2 cellular contexts compared by ENCODE assay signal in the genomic region with DNA sequence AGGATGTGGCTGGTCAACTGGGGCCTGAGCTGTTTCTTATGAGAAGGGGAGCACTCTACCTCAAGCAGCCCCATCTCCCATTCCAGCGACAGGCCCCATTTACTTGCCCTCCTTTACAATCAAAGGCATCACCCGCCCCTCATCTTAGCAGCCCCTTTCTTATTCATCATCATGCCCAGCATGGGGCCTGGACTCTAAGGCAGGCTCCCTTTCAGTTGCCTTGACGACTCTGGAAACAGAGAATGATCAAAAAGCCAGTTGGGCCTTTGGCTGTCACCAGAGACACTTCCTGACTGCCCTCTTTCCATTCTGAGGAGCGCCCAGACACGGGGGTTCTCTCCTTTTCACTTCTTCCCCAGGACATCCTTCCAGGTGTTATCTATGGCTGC.
TF ChIP-seq lines count a peak whose summit lies in the region.

No MANE protein-coding gene starts in this region.

TF ChIP-seq in WTC11, 78 proteins besides CTCF, POLR2A, EP300 and RAD21:
- no peak for TF ChIP-seq ZNF138 (CRISPR knock-in tag; conservative IDR thresholded peaks at IDR 0.05)
- no peak for TF ChIP-seq FOXJ3 (CRISPR knock-in tag; IDR thresholded peaks at IDR 0.05; ENCODE audit: borderline replicate concordance)
- TF ChIP-seq JAZF1 (CRISPR knock-in tag; IDR thresholded peaks at IDR 0.05): no peak
- TF ChIP-seq, protein P1, sequence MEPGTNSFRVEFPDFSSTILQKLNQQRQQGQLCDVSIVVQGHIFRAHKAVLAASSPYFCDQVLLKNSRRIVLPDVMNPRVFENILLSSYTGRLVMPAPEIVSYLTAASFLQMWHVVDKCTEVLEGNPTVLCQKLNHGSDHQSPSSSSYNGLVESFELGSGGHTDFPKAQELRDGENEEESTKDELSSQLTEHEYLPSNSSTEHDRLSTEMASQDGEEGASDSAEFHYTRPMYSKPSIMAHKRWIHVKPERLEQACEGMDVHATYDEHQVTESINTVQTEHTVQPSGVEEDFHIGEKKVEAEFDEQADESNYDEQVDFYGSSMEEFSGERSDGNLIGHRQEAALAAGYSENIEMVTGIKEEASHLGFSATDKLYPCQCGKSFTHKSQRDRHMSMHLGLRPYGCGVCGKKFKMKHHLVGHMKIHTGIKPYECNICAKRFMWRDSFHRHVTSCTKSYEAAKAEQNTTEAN (CRISPR knock-in tag; IDR thresholded peaks at IDR 0.05): no peak
- TF ChIP-seq, protein P2, sequence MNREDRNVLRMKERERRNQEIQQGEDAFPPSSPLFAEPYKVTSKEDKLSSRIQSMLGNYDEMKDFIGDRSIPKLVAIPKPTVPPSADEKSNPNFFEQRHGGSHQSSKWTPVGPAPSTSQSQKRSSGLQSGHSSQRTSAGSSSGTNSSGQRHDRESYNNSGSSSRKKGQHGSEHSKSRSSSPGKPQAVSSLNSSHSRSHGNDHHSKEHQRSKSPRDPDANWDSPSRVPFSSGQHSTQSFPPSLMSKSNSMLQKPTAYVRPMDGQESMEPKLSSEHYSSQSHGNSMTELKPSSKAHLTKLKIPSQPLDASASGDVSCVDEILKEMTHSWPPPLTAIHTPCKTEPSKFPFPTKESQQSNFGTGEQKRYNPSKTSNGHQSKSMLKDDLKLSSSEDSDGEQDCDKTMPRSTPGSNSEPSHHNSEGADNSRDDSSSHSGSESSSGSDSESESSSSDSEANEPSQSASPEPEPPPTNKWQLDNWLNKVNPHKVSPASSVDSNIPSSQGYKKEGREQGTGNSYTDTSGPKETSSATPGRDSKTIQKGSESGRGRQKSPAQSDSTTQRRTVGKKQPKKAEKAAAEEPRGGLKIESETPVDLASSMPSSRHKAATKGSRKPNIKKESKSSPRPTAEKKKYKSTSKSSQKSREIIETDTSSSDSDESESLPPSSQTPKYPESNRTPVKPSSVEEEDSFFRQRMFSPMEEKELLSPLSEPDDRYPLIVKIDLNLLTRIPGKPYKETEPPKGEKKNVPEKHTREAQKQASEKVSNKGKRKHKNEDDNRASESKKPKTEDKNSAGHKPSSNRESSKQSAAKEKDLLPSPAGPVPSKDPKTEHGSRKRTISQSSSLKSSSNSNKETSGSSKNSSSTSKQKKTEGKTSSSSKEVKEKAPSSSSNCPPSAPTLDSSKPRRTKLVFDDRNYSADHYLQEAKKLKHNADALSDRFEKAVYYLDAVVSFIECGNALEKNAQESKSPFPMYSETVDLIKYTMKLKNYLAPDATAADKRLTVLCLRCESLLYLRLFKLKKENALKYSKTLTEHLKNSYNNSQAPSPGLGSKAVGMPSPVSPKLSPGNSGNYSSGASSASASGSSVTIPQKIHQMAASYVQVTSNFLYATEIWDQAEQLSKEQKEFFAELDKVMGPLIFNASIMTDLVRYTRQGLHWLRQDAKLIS (CRISPR knock-in tag; IDR thresholded peaks at IDR 0.05; ENCODE audit: borderline replicate concordance): no peak
- no peak for TF ChIP-seq ESRRA (CRISPR knock-in tag; IDR thresholded peaks at IDR 0.05; ENCODE audit: borderline replicate concordance)
- TF ChIP-seq TCF7 (CRISPR knock-in tag; IDR thresholded peaks at IDR 0.05; ENCODE audit: low read depth): no peak
- no peak for TF ChIP-seq RELA (CRISPR knock-in tag; IDR thresholded peaks at IDR 0.05; ENCODE audit: borderline replicate concordance)
- TF ChIP-seq, protein P3, sequence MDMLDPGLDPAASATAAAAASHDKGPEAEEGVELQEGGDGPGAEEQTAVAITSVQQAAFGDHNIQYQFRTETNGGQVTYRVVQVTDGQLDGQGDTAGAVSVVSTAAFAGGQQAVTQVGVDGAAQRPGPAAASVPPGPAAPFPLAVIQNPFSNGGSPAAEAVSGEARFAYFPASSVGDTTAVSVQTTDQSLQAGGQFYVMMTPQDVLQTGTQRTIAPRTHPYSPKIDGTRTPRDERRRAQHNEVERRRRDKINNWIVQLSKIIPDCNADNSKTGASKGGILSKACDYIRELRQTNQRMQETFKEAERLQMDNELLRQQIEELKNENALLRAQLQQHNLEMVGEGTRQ (CRISPR knock-in tag; IDR thresholded peaks at IDR 0.05): no peak
- TF ChIP-seq, protein P4, sequence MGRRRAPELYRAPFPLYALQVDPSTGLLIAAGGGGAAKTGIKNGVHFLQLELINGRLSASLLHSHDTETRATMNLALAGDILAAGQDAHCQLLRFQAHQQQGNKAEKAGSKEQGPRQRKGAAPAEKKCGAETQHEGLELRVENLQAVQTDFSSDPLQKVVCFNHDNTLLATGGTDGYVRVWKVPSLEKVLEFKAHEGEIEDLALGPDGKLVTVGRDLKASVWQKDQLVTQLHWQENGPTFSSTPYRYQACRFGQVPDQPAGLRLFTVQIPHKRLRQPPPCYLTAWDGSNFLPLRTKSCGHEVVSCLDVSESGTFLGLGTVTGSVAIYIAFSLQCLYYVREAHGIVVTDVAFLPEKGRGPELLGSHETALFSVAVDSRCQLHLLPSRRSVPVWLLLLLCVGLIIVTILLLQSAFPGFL (CRISPR knock-in tag; IDR thresholded peaks at IDR 0.05; ENCODE audit: borderline replicate concordance): no peak
- no peak for TF ChIP-seq OVOL2 (CRISPR knock-in tag; IDR thresholded peaks at IDR 0.05; ENCODE audit: borderline replicate concordance)
- TF ChIP-seq ZNF671 (CRISPR knock-in tag; IDR thresholded peaks at IDR 0.05): no peak
- TF ChIP-seq NFE2L1 (CRISPR knock-in tag; IDR thresholded peaks at IDR 0.05): no peak
- TF ChIP-seq, protein P5, sequence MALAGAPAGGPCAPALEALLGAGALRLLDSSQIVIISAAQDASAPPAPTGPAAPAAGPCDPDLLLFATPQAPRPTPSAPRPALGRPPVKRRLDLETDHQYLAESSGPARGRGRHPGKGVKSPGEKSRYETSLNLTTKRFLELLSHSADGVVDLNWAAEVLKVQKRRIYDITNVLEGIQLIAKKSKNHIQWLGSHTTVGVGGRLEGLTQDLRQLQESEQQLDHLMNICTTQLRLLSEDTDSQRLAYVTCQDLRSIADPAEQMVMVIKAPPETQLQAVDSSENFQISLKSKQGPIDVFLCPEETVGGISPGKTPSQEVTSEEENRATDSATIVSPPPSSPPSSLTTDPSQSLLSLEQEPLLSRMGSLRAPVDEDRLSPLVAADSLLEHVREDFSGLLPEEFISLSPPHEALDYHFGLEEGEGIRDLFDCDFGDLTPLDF (CRISPR knock-in tag; IDR thresholded peaks at IDR 0.05): no peak
- no peak for TF ChIP-seq JUN (CRISPR knock-in tag; IDR thresholded peaks at IDR 0.05)
- TF ChIP-seq ZBTB21 (CRISPR knock-in tag; IDR thresholded peaks at IDR 0.05; ENCODE audit: borderline replicate concordance): no peak
- TF ChIP-seq, protein P6, sequence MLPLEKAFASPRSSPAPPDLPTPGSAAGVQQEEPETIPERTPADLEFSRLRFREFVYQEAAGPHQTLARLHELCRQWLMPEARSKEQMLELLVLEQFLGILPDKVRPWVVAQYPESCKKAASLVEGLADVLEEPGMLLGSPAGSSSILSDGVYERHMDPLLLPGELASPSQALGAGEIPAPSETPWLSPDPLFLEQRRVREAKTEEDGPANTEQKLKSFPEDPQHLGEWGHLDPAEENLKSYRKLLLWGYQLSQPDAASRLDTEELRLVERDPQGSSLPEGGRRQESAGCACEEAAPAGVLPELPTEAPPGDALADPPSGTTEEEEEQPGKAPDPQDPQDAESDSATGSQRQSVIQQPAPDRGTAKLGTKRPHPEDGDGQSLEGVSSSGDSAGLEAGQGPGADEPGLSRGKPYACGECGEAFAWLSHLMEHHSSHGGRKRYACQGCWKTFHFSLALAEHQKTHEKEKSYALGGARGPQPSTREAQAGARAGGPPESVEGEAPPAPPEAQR (CRISPR knock-in tag; IDR thresholded peaks at IDR 0.05): no peak

TF ChIP-seq in HepG2, 621 proteins besides CTCF, POLR2A, EP300 and RAD21:
- TF ChIP-seq, protein P7, sequence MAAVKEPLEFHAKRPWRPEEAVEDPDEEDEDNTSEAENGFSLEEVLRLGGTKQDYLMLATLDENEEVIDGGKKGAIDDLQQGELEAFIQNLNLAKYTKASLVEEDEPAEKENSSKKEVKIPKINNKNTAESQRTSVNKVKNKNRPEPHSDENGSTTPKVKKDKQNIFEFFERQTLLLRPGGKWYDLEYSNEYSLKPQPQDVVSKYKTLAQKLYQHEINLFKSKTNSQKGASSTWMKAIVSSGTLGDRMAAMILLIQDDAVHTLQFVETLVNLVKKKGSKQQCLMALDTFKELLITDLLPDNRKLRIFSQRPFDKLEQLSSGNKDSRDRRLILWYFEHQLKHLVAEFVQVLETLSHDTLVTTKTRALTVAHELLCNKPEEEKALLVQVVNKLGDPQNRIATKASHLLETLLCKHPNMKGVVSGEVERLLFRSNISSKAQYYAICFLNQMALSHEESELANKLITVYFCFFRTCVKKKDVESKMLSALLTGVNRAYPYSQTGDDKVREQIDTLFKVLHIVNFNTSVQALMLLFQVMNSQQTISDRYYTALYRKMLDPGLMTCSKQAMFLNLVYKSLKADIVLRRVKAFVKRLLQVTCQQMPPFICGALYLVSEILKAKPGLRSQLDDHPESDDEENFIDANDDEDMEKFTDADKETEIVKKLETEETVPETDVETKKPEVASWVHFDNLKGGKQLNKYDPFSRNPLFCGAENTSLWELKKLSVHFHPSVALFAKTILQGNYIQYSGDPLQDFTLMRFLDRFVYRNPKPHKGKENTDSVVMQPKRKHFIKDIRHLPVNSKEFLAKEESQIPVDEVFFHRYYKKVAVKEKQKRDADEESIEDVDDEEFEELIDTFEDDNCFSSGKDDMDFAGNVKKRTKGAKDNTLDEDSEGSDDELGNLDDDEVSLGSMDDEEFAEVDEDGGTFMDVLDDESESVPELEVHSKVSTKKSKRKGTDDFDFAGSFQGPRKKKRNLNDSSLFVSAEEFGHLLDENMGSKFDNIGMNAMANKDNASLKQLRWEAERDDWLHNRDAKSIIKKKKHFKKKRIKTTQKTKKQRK (IDR thresholded peaks at IDR 0.05; ENCODE audit: low read length): no peak
- TF ChIP-seq KLF13 (CRISPR knock-in tag; IDR thresholded peaks at IDR 0.05): no peak
- TF ChIP-seq, protein P8, sequence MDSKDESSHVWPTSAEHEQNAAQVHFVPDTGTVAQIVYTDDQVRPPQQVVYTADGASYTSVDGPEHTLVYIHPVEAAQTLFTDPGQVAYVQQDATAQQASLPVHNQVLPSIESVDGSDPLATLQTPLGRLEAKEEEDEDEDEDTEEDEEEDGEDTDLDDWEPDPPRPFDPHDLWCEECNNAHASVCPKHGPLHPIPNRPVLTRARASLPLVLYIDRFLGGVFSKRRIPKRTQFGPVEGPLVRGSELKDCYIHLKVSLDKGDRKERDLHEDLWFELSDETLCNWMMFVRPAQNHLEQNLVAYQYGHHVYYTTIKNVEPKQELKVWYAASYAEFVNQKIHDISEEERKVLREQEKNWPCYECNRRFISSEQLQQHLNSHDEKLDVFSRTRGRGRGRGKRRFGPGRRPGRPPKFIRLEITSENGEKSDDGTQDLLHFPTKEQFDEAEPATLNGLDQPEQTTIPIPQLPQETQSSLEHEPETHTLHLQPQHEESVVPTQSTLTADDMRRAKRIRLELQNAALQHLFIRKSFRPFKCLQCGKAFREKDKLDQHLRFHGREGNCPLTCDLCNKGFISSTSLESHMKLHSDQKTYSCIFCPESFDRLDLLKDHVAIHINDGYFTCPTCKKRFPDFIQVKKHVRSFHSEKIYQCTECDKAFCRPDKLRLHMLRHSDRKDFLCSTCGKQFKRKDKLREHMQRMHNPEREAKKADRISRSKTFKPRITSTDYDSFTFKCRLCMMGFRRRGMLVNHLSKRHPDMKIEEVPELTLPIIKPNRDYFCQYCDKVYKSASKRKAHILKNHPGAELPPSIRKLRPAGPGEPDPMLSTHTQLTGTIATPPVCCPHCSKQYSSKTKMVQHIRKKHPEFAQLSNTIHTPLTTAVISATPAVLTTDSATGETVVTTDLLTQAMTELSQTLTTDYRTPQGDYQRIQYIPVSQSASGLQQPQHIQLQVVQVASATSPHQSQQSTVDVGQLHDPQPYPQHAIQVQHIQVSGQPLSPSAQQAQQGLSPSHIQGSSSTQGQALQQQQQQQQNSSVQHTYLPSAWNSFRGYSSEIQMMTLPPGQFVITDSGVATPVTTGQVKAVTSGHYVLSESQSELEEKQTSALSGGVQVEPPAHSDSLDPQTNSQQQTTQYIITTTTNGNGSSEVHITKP (CRISPR knock-in tag; IDR thresholded peaks at IDR 0.05; ENCODE audit: low read depth): no peak
- no peak for TF ChIP-seq TARDBP (CRISPR knock-in tag; IDR thresholded peaks at IDR 0.05)
- TF ChIP-seq, protein P9, sequence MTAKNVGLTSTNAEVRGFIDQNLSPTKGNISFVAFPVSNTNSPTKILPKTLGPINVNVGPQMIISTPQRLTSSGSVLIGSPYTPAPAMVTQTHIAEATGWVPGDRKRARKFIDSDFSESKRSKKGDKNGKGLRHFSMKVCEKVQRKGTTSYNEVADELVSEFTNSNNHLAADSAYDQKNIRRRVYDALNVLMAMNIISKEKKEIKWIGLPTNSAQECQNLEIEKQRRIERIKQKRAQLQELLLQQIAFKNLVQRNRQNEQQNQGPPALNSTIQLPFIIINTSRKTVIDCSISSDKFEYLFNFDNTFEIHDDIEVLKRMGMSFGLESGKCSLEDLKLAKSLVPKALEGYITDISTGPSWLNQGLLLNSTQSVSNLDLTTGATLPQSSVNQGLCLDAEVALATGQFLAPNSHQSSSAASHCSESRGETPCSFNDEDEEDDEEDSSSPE (CRISPR knock-in tag; IDR thresholded peaks at IDR 0.05): no peak
- TF ChIP-seq, protein P10, sequence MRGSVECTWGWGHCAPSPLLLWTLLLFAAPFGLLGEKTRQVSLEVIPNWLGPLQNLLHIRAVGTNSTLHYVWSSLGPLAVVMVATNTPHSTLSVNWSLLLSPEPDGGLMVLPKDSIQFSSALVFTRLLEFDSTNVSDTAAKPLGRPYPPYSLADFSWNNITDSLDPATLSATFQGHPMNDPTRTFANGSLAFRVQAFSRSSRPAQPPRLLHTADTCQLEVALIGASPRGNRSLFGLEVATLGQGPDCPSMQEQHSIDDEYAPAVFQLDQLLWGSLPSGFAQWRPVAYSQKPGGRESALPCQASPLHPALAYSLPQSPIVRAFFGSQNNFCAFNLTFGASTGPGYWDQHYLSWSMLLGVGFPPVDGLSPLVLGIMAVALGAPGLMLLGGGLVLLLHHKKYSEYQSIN (CRISPR knock-in tag; IDR thresholded peaks at IDR 0.05; ENCODE audit: borderline replicate concordance): no peak
- no peak for TF ChIP-seq MBNL3 (CRISPR knock-in tag; conservative IDR thresholded peaks at IDR 0.05)
- TF ChIP-seq NFRKB (IDR thresholded peaks at IDR 0.05): no peak
- TF ChIP-seq GABPA (IDR thresholded peaks at IDR 0.05; ENCODE audit: low read depth, low read length): no peak
- no peak for TF ChIP-seq GABPA (CRISPR knock-in tag; IDR thresholded peaks at IDR 0.05; ENCODE audit: low read depth)
- TF ChIP-seq SIX4 (CRISPR knock-in tag; IDR thresholded peaks at IDR 0.05): no peak
